Comparison of ENCODE assay signal across 10 cellular contexts in genomic region chr22:27866136-27867091, GRCh38. TPM values are rescaled to one million over a fixed set of nuclear protein-coding genes. Genes with fewer than 3 reads are reported as not detected.
DNase-seq lines count a peak whose midpoint lies in the region; ATAC-seq and TF ChIP-seq lines count a peak whose summit lies in the region.
"Had no signal": no experiment of that assay in that cellular context is flagged by ENCODE, and none has a peak within 500 bp of the region (broad histone marks: within the 10 kb centered on the region; RNA-seq: fewer than 3 reads in every experiment).

No MANE protein-coding gene starts in this region.

- intact Hi-C loops in left ventricle myocardium superior (cut with micrococcal nuclease), result no loop called here

- peaks cover 19 to 41% of the 10 kb centered on the region in 2 donors for H3K36me3 Mint-ChIP-seq in stimulated activated naive B cell treated with anti-CD40 and anti-IgM and Interleukin-4, amounts not matched to agents 10 μg/mL and 1 μg/mL and 100 μg/mL, for 72 hours

- H3K27ac Mint-ChIP-seq in stimulated activated naive B cell treated with anti-CD40 and anti-IgM and Interleukin-4, amounts not matched to agents 10 μg/mL and 1 μg/mL and 100 μg/mL, for 72 hours, result peak overlapping the region; percentile 60

- CTCF ChIA-PET in HEK293 (lab: Yijun Ruan, JAX), result interaction anchor here (1.8 kb wide), 1 partner anchor 14 kb away, joined by 14 read pairs; no protein-coding TSS in a partner anchor

- DNase-seq in amniotic stem cell (lab: John Stamatoyannopoulos, UW), result peak; percentile 79
- peak; percentile 56 for DNase-seq in left ventricle myocardium superior
- DNase-seq in stimulated activated naive B cell treated with anti-CD40 and anti-IgM and Interleukin-4, amounts not matched to agents 10 μg/mL and 1 μg/mL and 100 μg/mL, for 72 hours, result no peak
- DNase-seq in activated CD8-positive, alpha-beta memory T cell treated with anti-CD3 and anti-CD28 coated beads for 24 hours, result no peak
- no peak for DNase-seq in NCI-H2081 (lab: John Stamatoyannopoulos, UW)
- DNase-seq: activated CD4-positive, alpha-beta T cell treated with anti-CD3 and anti-CD28 coated beads for 1 hour; Karpas-422 had no signal

- peaks cover 23% of the 10 kb centered on the region for H3K4me1 ChIP-seq in HEK293 (ENCODE audit: control insufficient read depth, insufficient read depth, low read length)

- no peaks in the 10 kb centered on the region for H3K27me3 Mint-ChIP-seq in stimulated activated naive B cell treated with anti-CD40 and anti-IgM and Interleukin-4, amounts not matched to agents 10 μg/mL and 1 μg/mL and 100 μg/mL, for 72 hours

- TF ChIP-seq CTCF in HEK293 (tag by site-specific recombination; IDR thresholded peaks at IDR 0.05), result no peak

- POLR2A ChIA-PET in HEK293 (lab: Yijun Ruan, JAX), result interaction anchor here (1.0 kb wide), 1 partner anchor 53 kb away, joined by 3 read pairs; the partner anchor contains the start of gene PITPNB

- H3K36me3 ChIP-seq in HEK293 (ENCODE audit: control insufficient read depth in 2 of 2, insufficient read depth in 1 of 2, low read length in 2 of 2), result peaks cover 8 to 52% of the 10 kb centered on the region in 2 experiments

- no peak overlapping the region for H3K27ac ChIP-seq in HEK293 (ENCODE audit: extremely low read depth, low read depth, low read length)

- no peak overlapping the region for H3K4me3 Mint-ChIP-seq in stimulated activated naive B cell treated with anti-CD40 and anti-IgM and Interleukin-4, amounts not matched to agents 10 μg/mL and 1 μg/mL and 100 μg/mL, for 72 hours

- H3K4me3 ChIP-seq in HEK293 (ENCODE audit: low read depth, low read length), result no peak overlapping the region

- peak; percentile 67 for ATAC-seq in left ventricle myocardium superior
- no peak for ATAC-seq in stimulated activated naive B cell treated with anti-CD40 and anti-IgM and Interleukin-4, amounts not matched to agents 10 μg/mL and 1 μg/mL and 100 μg/mL, for 72 hours (replicated peaks)
- no peak for ATAC-seq in GM19452 (IDR thresholded peaks at IDR 0.05; ENCODE audit: unreplicated experiment)
- ATAC-seq in GM18502 (IDR thresholded peaks at IDR 0.05; ENCODE audit: poor library complexity, unreplicated experiment), result no peak

- H3K9me3 Mint-ChIP-seq in stimulated activated naive B cell treated with anti-CD40 and anti-IgM and Interleukin-4, amounts not matched to agents 10 μg/mL and 1 μg/mL and 100 μg/mL, for 72 hours, result no peaks in the 10 kb centered on the region

- H3K9me3 ChIP-seq in HEK293 (ENCODE audit: control insufficient read depth, insufficient read depth, low read depth, low read length), result no peaks in the 10 kb centered on the region

- H3K4me1 Mint-ChIP-seq in stimulated activated naive B cell treated with anti-CD40 and anti-IgM and Interleukin-4, amounts not matched to agents 10 μg/mL and 1 μg/mL and 100 μg/mL, for 72 hours, result peaks cover 24 to 50% of the 10 kb centered on the region in 2 donors

TF ChIP-seq in HEK293, 187 proteins besides CTCF, POLR2A, EP300 and RAD21 (continues in another document):
- TF ChIP-seq KLF8 (tag by site-specific recombination; IDR thresholded peaks at IDR 0.05) (peak; percentile 25; the same call in 1 of the 2 replicates), ZEB2 (tag by site-specific recombination; IDR thresholded peaks at IDR 0.05) (peak; percentile 58; the same call in 1 of the 2 replicates), MYNN (tag by site-specific recombination; IDR thresholded peaks at IDR 0.05; ENCODE audit: borderline replicate concordance) (no peak), ZNF621 (tag by site-specific recombination; IDR thresholded peaks at IDR 0.05) (no peak), ZNF629 (tag by site-specific recombination; IDR thresholded peaks at IDR 0.05) (peak; percentile 92), KLF10 (tag by site-specific recombination; IDR thresholded peaks at IDR 0.05) (peak; percentile 18; the same call in 1 of the 2 replicates), ZSCAN16 (tag by site-specific recombination; IDR thresholded peaks at IDR 0.05) (no peak), ZNF184 (tag by site-specific recombination; IDR thresholded peaks at IDR 0.05) (no peak), ZNF561 (tag by site-specific recombination; IDR thresholded peaks at IDR 0.05; ENCODE audit: borderline replicate concordance) (no peak), AEBP2 (tag by site-specific recombination; IDR thresholded peaks at IDR 0.05; ENCODE audit: borderline replicate concordance) (no peak), ZNF366 (tag by site-specific recombination; conservative IDR thresholded peaks at IDR 0.05) (peak; percentile 40; the same call in 1 of the 2 replicates), ZFP69B (tag by site-specific recombination; IDR thresholded peaks at IDR 0.05) (0 out of 2 replicates have a peak, but pooled peaks have one; percentile 4), ZNF645 (tag by site-specific recombination; IDR thresholded peaks at IDR 0.05) (no peak), ZNF660 (tag by site-specific recombination; IDR thresholded peaks at IDR 0.05) (no peak), ZSCAN30 (tag by site-specific recombination; IDR thresholded peaks at IDR 0.05) (no peak), PATZ1 (tag by site-specific recombination; IDR thresholded peaks at IDR 0.05) (no peak), ZNF24 (tag by site-specific recombination; IDR thresholded peaks at IDR 0.05) (no peak), ZNF214 (tag by site-specific recombination; IDR thresholded peaks at IDR 0.05; ENCODE audit: borderline replicate concordance) (no peak), ZBTB17 (tag by site-specific recombination; IDR thresholded peaks at IDR 0.05) (0 out of 2 replicates have a peak, but pooled peaks have one; percentile 8)

RNA-seq across cellular contexts. Expression of gene PITPNB, which starts 52.6 kb away (rescaled TPM):
- 47.7 TPM for total RNA-seq in left ventricle myocardium superior

Comparison
In these comparisons a context has a peak if more than half of its experiments do, and no peak if none do; other contexts are left out.
1. DNase-seq: peak in amniotic stem cell (single experiment) and left ventricle myocardium superior (single experiment); none in stimulated activated naive B cell treated with anti-CD40 and anti-IgM and Interleukin-4, amounts not matched to agents 10 μg/mL and 1 μg/mL and 100 μg/mL, for 72 hours (single experiment), activated CD8-positive, alpha-beta memory T cell treated with anti-CD3 and anti-CD28 coated beads for 24 hours (single experiment) and NCI-H2081 (0 of 2).